ENCODE assay signal across 9 cellular contexts in genomic region chr20:64119681-64120341, GRCh38. TPM values are rescaled to one million over a fixed set of nuclear protein-coding genes. Genes with fewer than 3 reads are reported as not detected.
DNase-seq lines count a peak whose midpoint lies in the region; TF ChIP-seq lines count a peak whose summit lies in the region.
"Had no signal": no experiment of that assay in that cellular context is flagged by ENCODE, and none has a peak within 500 bp of the region (broad histone marks: within the 10 kb centered on the region; RNA-seq: fewer than 3 reads in every experiment).

No MANE protein-coding gene starts in this region.

- H3K27me3 Mint-ChIP-seq in activated T-helper 1 cell treated with anti-CD3 and anti-CD28 coated beads, Interleukin-12 subunit alpha, Interleukin-12 subunit beta, Interleukin-2, Interleukin-4 antibody, amounts not matched to agents 30 ng/mL and 10 ng/mL and 1 ng/mL, durations not matched to agents 14 hours and 24 hours and 36 hours (ENCODE audit: insufficient read depth): peaks cover 13% of the 10 kb centered on the region

- peak overlapping the region; percentile 51 for H3K4me3 Mint-ChIP-seq in activated T-helper 1 cell treated with anti-CD3 and anti-CD28 coated beads, Interleukin-12 subunit alpha, Interleukin-12 subunit beta, Interleukin-2, Interleukin-4 antibody, amounts not matched to agents 30 ng/mL and 10 ng/mL and 1 ng/mL, durations not matched to agents 14 hours and 24 hours and 36 hours

- peak overlapping the region; percentile 44 for H3K27ac Mint-ChIP-seq in activated T-helper 1 cell treated with anti-CD3 and anti-CD28 coated beads, Interleukin-12 subunit alpha, Interleukin-12 subunit beta, Interleukin-2, Interleukin-4 antibody, amounts not matched to agents 30 ng/mL and 10 ng/mL and 1 ng/mL, durations not matched to agents 14 hours and 24 hours and 36 hours

- no peak for TF ChIP-seq POLR2A in suprapubic skin (IDR thresholded peaks at IDR 0.05)

- H3K9me3 Mint-ChIP-seq in activated T-helper 1 cell treated with anti-CD3 and anti-CD28 coated beads, Interleukin-12 subunit alpha, Interleukin-12 subunit beta, Interleukin-2, Interleukin-4 antibody, amounts not matched to agents 30 ng/mL and 10 ng/mL and 1 ng/mL, durations not matched to agents 14 hours and 24 hours and 36 hours: no peaks in the 10 kb centered on the region

- H3K36me3 ChIP-seq in kidney epithelial cell (ENCODE audit: control insufficient read depth, insufficient read depth, low read length) (no peaks in the 10 kb centered on the region), suprapubic skin (no peaks in the 10 kb centered on the region)

- DNase-seq in activated T-cell treated with anti-CD3 and anti-CD28 coated beads, Interleukin-2, amount 50 U/mL, for 1 hour: peak; percentile 36
- DNase-seq in activated T-cell treated with anti-CD3 and anti-CD28 coated beads for 4 hours: no peak
- DNase-seq in activated T-helper 1 cell treated with anti-CD3 and anti-CD28 coated beads, Interleukin-12 subunit alpha, Interleukin-12 subunit beta, Interleukin-2, Interleukin-4 antibody, amounts not matched to agents 30 ng/mL and 10 ng/mL and 1 ng/mL, durations not matched to agents 14 hours and 24 hours and 36 hours (ENCODE audit: low spot score): no peak
- no peak for DNase-seq in kidney epithelial cell (ENCODE audit: low read depth)
- peak; percentile 33 to 60 for DNase-seq in suprapubic skin (ENCODE audit: low spot score in 2 of 2)
- DNase-seq in kidney tubule cell (ENCODE audit: low spot score): no peak
- DNase-seq in NCI-H2171 treated with DMSO at 0.1 percent for 48 hours (lab: John Stamatoyannopoulos, UW): no peak
- DNase-seq in AML-193 (lab: John Stamatoyannopoulos, UW): no peak

- peaks cover 8% of the 10 kb centered on the region for H3K4me1 ChIP-seq in suprapubic skin

- no peak overlapping the region for H3K27ac ChIP-seq in suprapubic skin

- TF ChIP-seq CTCF in kidney epithelial cell (IDR thresholded peaks at IDR 0.05; ENCODE audit: insufficient read depth, low read length, poor library complexity, severe bottlenecking) (no peak), suprapubic skin (IDR thresholded peaks at IDR 0.05) (no peak)

- H3K27me3 ChIP-seq in kidney epithelial cell (ENCODE audit: control insufficient read depth, insufficient read depth, low read length) (peaks cover 19% of the 10 kb centered on the region), suprapubic skin (peaks cover 23% of the 10 kb centered on the region)

- TF ChIP-seq EP300 in suprapubic skin (IDR thresholded peaks at IDR 0.05): no peak

- H3K4me3 ChIP-seq in kidney epithelial cell (ENCODE audit: low read depth, low read length): peak overlapping the region; percentile 9
- peak overlapping the region; percentile 21 for H3K4me3 ChIP-seq in suprapubic skin

- intact Hi-C loops in activated T-helper 1 cell treated with anti-CD3 and anti-CD28 coated beads, Interleukin-12 subunit alpha, Interleukin-12 subunit beta, Interleukin-2, Interleukin-4 antibody, amounts not matched to agents 30 ng/mL and 10 ng/mL and 1 ng/mL, durations not matched to agents 14 hours and 24 hours and 36 hours (cut with micrococcal nuclease): loop anchor here (1.0 to 2.0 kb wide), 6 partner anchors 18 to 624 kb away; partner anchors contain the start of gene TCEA2

- no peaks in the 10 kb centered on the region for H3K9me3 ChIP-seq in suprapubic skin

- H3K4me1 Mint-ChIP-seq in activated T-helper 1 cell treated with anti-CD3 and anti-CD28 coated beads, Interleukin-12 subunit alpha, Interleukin-12 subunit beta, Interleukin-2, Interleukin-4 antibody, amounts not matched to agents 30 ng/mL and 10 ng/mL and 1 ng/mL, durations not matched to agents 14 hours and 24 hours and 36 hours (ENCODE audit: low read depth): peaks cover 10% of the 10 kb centered on the region

- WGBS in suprapubic skin: 68% methylated on average over 8 of the region's 14 CpGs

- H3K36me3 Mint-ChIP-seq in activated T-helper 1 cell treated with anti-CD3 and anti-CD28 coated beads, Interleukin-12 subunit alpha, Interleukin-12 subunit beta, Interleukin-2, Interleukin-4 antibody, amounts not matched to agents 30 ng/mL and 10 ng/mL and 1 ng/mL, durations not matched to agents 14 hours and 24 hours and 36 hours (ENCODE audit: low read depth): no peaks in the 10 kb centered on the region

RNA-seq across cellular contexts. Expression of gene NPBWR2, which starts 12.4 kb away (rescaled TPM):
- total RNA-seq in activated T-helper 1 cell treated with anti-CD3 and anti-CD28 coated beads, Interleukin-12 subunit alpha, Interleukin-12 subunit beta, Interleukin-2, Interleukin-4 antibody, amounts not matched to agents 30 ng/mL and 10 ng/mL and 1 ng/mL, durations not matched to agents 14 hours and 24 hours and 36 hours: not detected in 2 replicates
- total RNA-seq in kidney epithelial cell (not detected in 2 replicates), suprapubic skin (not detected)
- total RNA-seq: epithelial cell of proximal tubule had no signal

RNA-seq across cellular contexts. Expression of gene LKAAEAR1, which starts 35.6 kb away (rescaled TPM):
- 0.31 and 0.39 TPM in 2 replicates for total RNA-seq in activated T-helper 1 cell treated with anti-CD3 and anti-CD28 coated beads, Interleukin-12 subunit alpha, Interleukin-12 subunit beta, Interleukin-2, Interleukin-4 antibody, amounts not matched to agents 30 ng/mL and 10 ng/mL and 1 ng/mL, durations not matched to agents 14 hours and 24 hours and 36 hours
- total RNA-seq in kidney epithelial cell: not detected in 2 replicates
- not detected for total RNA-seq in suprapubic skin
- total RNA-seq: epithelial cell of proximal tubule had no signal

RNA-seq across cellular contexts. Expression of gene OPRL1, which starts 39.9 kb away (rescaled TPM):
- 0.16 and 0.20 TPM in 2 replicates for total RNA-seq in activated T-helper 1 cell treated with anti-CD3 and anti-CD28 coated beads, Interleukin-12 subunit alpha, Interleukin-12 subunit beta, Interleukin-2, Interleukin-4 antibody, amounts not matched to agents 30 ng/mL and 10 ng/mL and 1 ng/mL, durations not matched to agents 14 hours and 24 hours and 36 hours
- total RNA-seq in kidney epithelial cell (0.21 and 0.68 TPM in 2 replicates), suprapubic skin (under 1 TPM; 0.45 to 0.68 (median 0.52) TPM)

RNA-seq across cellular contexts. Expression of gene RGS19, which starts 40.5 kb away (rescaled TPM):
- 54.7 and 55.9 TPM in 2 replicates for total RNA-seq in activated T-helper 1 cell treated with anti-CD3 and anti-CD28 coated beads, Interleukin-12 subunit alpha, Interleukin-12 subunit beta, Interleukin-2, Interleukin-4 antibody, amounts not matched to agents 30 ng/mL and 10 ng/mL and 1 ng/mL, durations not matched to agents 14 hours and 24 hours and 36 hours
- 13.1 and 14.1 TPM in 2 replicates for total RNA-seq in kidney epithelial cell
- total RNA-seq in suprapubic skin: 10 to 100 TPM; 14.8 to 18.4 (median 16.2) TPM

RNA-seq across cellular contexts. Expression of gene MYT1, which starts 44.4 kb away (rescaled TPM):
- not detected in 2 replicates for total RNA-seq in activated T-helper 1 cell treated with anti-CD3 and anti-CD28 coated beads, Interleukin-12 subunit alpha, Interleukin-12 subunit beta, Interleukin-2, Interleukin-4 antibody, amounts not matched to agents 30 ng/mL and 10 ng/mL and 1 ng/mL, durations not matched to agents 14 hours and 24 hours and 36 hours
- total RNA-seq in kidney epithelial cell: not detected in 2 replicates
- total RNA-seq in suprapubic skin: under 1 TPM in 1 of 4 donors, not detected in 3; 0.34 TPM
- total RNA-seq: epithelial cell of proximal tubule had no signal

Comparison
In these comparisons a context has a peak if more than half of its experiments do, and no peak if none do; other contexts are left out.
1. DNase-seq: peak in activated T-cell treated with anti-CD3 and anti-CD28 coated beads, Interleukin-2, amount 50 U/mL, for 1 hour (single experiment) and suprapubic skin (2 of 2); none in activated T-cell treated with anti-CD3 and anti-CD28 coated beads for 4 hours (single experiment), activated T-helper 1 cell treated with anti-CD3 and anti-CD28 coated beads, Interleukin-12 subunit alpha, Interleukin-12 subunit beta, Interleukin-2, Interleukin-4 antibody, amounts not matched to agents 30 ng/mL and 10 ng/mL and 1 ng/mL, durations not matched to agents 14 hours and 24 hours and 36 hours (single experiment), kidney epithelial cell (single experiment), kidney tubule cell (single experiment), NCI-H2171 treated with DMSO at 0.1 percent for 48 hours (single experiment) and AML-193 (0 of 2).